Comparison of ENCODE assay signal across 25 cellular contexts in genomic region chr3:23984934-23985333, GRCh38.
"Had no signal": no experiment of that assay in that cellular context is flagged by ENCODE, and none has a peak within 500 bp of the region (broad histone marks: within the 10 kb centered on the region; RNA-seq: fewer than 3 reads in every experiment).

No MANE protein-coding gene starts in this region.

- H3K4me1 ChIP-seq: neural progenitor cell, parathyroid adenoma, thyroid gland, vagina had no signal

- H3K9me3 ChIP-seq: ovary, psoas muscle, stomach, thoracic aorta, thyroid gland, tibial nerve, upper lobe of left lung, vagina had no signal

- H3K36me3 ChIP-seq: neural progenitor cell, ovary, thoracic aorta, thyroid gland, vagina had no signal

- H3K4me3 ChIP-seq: neural progenitor cell, ovary, psoas muscle, skin epidermis, stomach, thoracic aorta, thyroid gland, tibial nerve, upper lobe of left lung, vagina had no signal

- H3K9ac ChIP-seq: neural progenitor cell, parathyroid adenoma had no signal

- DNase-seq: naive thymus-derived CD4-positive, alpha-beta T cell; natural killer cell; occipital lobe; ovary; psoas muscle; right cardiac atrium; stimulated activated CD4-positive, alpha-beta T cell treated with anti-CD3 and anti-CD28 coated beads, Interleukin-15, amount 100 ng/mL, for 24 hours; stimulated activated CD4-positive, alpha-beta T cell treated with anti-CD3 and anti-CD28 coated beads, Interleukin-2, amount 100 ng/mL, for 24 hours; stimulated activated CD4-positive, alpha-beta T cell treated with anti-CD3 and anti-CD28 coated beads, Interleukin-2, amount 100 ng/mL, for 48 hours; stimulated activated CD4-positive, alpha-beta T cell treated with anti-CD3 and anti-CD28 coated beads, Interleukin-4, amount 100 ng/mL, for 24 hours; stimulated activated naive B cell treated with anti-CD40 and anti-IgM and Interleukin-4, amounts not matched to agents 10 μg/mL and 1 μg/mL and 100 μg/mL, for 72 hours; stimulated activated naive CD4-positive, alpha-beta T cell treated with Interleukin-2 at 50 U/mL for 16 hours; stomach; thyroid gland; trophoblast cell; upper lobe of left lung had no signal

- H3K79me2 ChIP-seq: parathyroid adenoma had no signal

- ATAC-seq: naive thymus-derived CD4-positive, alpha-beta T cell; natural killer cell; psoas muscle; right cardiac atrium; sciatic nerve; stimulated activated effector memory CD8-positive, alpha-beta T cell treated with anti-CD3 and anti-CD28 coated beads, Interleukin-12 subunit alpha, Interleukin-12 subunit beta, amount 100 ng/mL, for 72 hours had no signal

- H3K27ac ChIP-seq: neural progenitor cell, ovary, parathyroid adenoma, psoas muscle, skin epidermis, stomach, thoracic aorta, thyroid gland, tibial nerve, upper lobe of left lung, vagina had no signal

- FAIRE-seq: urothelium cell line had no signal

- H3K4me2 ChIP-seq: neural progenitor cell had no signal

- H2AFZ ChIP-seq: neural progenitor cell, parathyroid adenoma had no signal

- H3K27me3 ChIP-seq: neural progenitor cell, ovary, stomach, thyroid gland, tibial nerve, upper lobe of left lung, vagina had no signal
